In the genomic region with DNA sequence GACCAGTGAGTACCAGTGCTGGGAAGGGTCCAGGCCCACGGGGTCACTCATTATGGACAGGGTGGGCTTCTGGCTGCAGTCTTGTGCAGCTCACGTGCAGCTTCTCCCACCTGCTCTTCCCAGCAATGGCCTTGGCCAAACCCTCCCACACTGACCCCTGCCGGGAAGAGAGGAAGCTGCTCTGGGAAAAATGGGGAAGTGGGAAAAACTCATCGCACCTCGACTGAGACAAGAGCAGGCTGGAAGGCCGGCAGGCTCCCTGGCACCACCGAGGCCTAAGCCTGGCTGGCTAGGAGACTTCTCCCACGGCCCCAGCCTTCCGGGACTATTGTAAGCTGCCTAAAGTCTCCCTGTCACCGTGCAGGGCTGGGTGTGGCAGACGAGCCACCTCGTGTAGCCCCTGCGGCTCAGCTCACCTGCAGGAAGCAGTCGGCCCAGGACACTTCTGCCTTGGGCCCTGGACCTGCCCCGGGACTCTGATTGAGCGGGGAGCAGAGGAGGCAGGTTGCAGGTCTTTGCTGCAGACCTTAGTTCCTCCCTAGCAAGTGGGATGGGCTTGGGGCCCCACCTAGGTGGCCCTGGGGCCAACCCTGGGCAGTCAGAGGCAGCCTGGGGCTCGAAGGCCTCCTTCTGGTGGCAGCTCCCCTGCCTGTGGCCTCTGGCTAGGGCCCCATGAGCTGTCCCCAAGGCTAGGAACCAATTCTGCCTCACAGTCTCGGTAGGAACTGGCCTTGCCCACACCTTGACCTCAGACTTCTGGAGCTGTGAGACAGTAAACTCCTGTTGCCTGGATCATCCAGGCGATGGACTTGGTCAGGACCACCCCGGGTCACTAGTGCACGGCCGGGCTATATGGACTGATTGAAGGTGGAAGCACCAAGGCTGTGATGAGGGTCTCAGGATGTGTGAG, we compare ENCODE assay signal across 10 cellular contexts. TPM values are rescaled to one million over a fixed set of nuclear protein-coding genes. Genes with fewer than 3 reads are reported as not detected.
DNase-seq lines count a peak whose midpoint lies in the region; TF ChIP-seq lines count a peak whose summit lies in the region.
"Had no signal": no experiment of that assay in that cellular context is flagged by ENCODE, and none has a peak within 500 bp of the region (broad histone marks: within the 10 kb centered on the region; RNA-seq: fewer than 3 reads in every experiment).

No MANE protein-coding gene starts in this region.

- H3K27me3 Mint-ChIP-seq in endothelial cell (ENCODE audit: unreplicated experiment) (peaks cover 8% of the 10 kb centered on the region), nephron progenitor cell (ENCODE audit: low read depth, poor library complexity) (peaks cover 14% of the 10 kb centered on the region)

- no peak overlapping the region for H3K4me3 Mint-ChIP-seq in endothelial cell (ENCODE audit: unreplicated experiment)
- H3K4me3 Mint-ChIP-seq in nephron progenitor cell, result no peak overlapping the region

- H3K27ac Mint-ChIP-seq in endothelial cell (ENCODE audit: unreplicated experiment), result peak overlapping the region; percentile 84
- H3K27ac Mint-ChIP-seq in nephron progenitor cell, result peak overlapping the region; percentile 24

- no peak for TF ChIP-seq CTCF in endothelial cell (IDR thresholded peaks at IDR 0.05; ENCODE audit: unreplicated experiment)
- peak; percentile 38 for TF ChIP-seq CTCF in nephron progenitor cell (IDR thresholded peaks at IDR 0.05)

- H3K9me3 Mint-ChIP-seq in endothelial cell (ENCODE audit: unreplicated experiment) (no peaks in the 10 kb centered on the region), nephron progenitor cell (peaks cover 4% of the 10 kb centered on the region)

- H3K4me1 Mint-ChIP-seq in endothelial cell (ENCODE audit: unreplicated experiment) (peaks cover 3% of the 10 kb centered on the region), nephron progenitor cell (peaks cover 24% of the 10 kb centered on the region)

- no peaks in the 10 kb centered on the region for H3K36me3 Mint-ChIP-seq in endothelial cell (ENCODE audit: low read depth, unreplicated experiment)
- H3K36me3 Mint-ChIP-seq in nephron progenitor cell (ENCODE audit: low read depth), result no peaks in the 10 kb centered on the region

- DNase-seq in D341Med (ENCODE audit: low spot score) (peak; percentile 69), NCI-H69 (lab: John Stamatoyannopoulos, UW) (peak; percentile 10), endothelial cell (ENCODE audit: low spot score) (no peak), nephron progenitor cell (peak; percentile 41), NCI-H2029 (lab: John Stamatoyannopoulos, UW) (no peak), NCI-H1105 (lab: John Stamatoyannopoulos, UW) (no peak), DMS153 treated with DMSO at 0.1 percent for 48 hours (lab: John Stamatoyannopoulos, UW; ENCODE audit: unreplicated experiment) (no peak), cortex of kidney (lab: John Stamatoyannopoulos, UW) (no peak)
- DNase-seq: activated CD8-positive, alpha-beta memory T cell treated with anti-CD3 and anti-CD28 coated beads, Interleukin-2, amount 50 U/mL, for 4 hours had no signal

RNA-seq across cellular contexts. Expression of gene MRGPRG, which starts 23.1 kb away (rescaled TPM):
- total RNA-seq in endothelial cell (ENCODE audit: unreplicated experiment), result not detected
- total RNA-seq: mononuclear cell had no signal

RNA-seq across cellular contexts. Expression of gene OSBPL5, which starts 30.4 kb away (rescaled TPM):
- 55.2 TPM for total RNA-seq in endothelial cell (ENCODE audit: unreplicated experiment)

RNA-seq across cellular contexts. Expression of gene MRGPRE, which starts 36.7 kb away (rescaled TPM):
- not detected for total RNA-seq in endothelial cell (ENCODE audit: unreplicated experiment)
- total RNA-seq: mononuclear cell had no signal

Comparison
In these comparisons a context has a peak if more than half of its experiments do, and no peak if none do; other contexts are left out.
1. DNase-seq: peak in D341Med (single experiment), NCI-H69 (single experiment) and nephron progenitor cell (single experiment); none in endothelial cell (single experiment), NCI-H2029 (single experiment), NCI-H1105 (single experiment), DMS153 treated with DMSO at 0.1 percent for 48 hours (single experiment) and cortex of kidney (single experiment).